In the genomic region with DNA sequence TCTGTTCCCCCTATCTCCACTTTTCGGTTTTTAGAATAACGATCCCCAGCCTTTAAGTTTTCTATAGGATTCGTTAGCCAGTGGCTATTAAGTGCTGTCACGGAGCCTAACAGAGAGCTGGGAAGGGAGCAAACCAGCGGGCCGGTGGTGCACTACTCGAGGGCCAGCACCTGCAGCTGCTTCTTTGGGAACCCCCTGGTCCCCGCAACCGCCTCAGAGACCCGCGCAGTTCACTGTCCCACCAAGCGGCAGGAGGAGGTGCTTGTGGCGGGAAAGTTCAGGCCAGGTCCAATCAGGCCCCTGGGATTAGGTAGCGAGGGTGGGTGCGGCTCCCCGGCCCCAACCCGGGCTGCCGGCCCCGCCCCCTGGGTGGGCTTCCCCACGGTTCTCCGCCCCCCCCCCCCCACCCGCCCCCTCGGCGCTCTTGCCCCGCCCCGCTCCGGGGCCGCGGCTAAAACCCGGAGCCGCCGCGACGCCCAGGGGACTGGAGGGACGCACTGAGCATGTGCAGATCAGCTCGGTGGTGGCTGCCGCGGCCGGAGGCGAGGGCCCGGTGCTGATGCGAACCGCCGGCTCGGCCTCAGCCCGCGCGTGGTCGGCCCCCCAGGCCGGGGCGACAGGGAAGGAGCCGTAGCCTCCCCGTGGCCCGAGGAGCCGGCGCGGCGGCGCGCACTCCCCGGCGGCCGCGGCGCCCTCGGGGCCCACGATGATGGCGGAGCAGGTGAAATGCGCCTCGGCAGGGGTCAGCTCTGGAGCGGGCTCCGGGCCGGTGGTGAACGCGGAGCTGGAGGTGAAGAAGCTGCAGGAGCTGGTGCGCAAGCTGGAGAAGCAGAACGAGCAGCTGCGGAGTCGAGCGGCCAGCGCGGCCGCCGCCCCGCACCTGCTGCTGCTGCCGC, we compare ENCODE assay signal across 8 cellular contexts. TPM values are rescaled to one million over a fixed set of nuclear protein-coding genes. Genes with fewer than 3 reads are reported as not detected.
DNase-seq lines count a peak whose midpoint lies in the region; ATAC-seq, FAIRE-seq and TF ChIP-seq lines count a peak whose summit lies in the region.

A gene (plus strand): TSS at position 480 of the 896 bp plus-strand sequence. CDS start 227 bp downstream, at position 707.

- H3K4me1 ChIP-seq in ascending aorta = peaks cover 0 to 8% of the 10 kb centered on the region in 2 donors

- TF ChIP-seq CTCF in ascending aorta (IDR thresholded peaks at IDR 0.05) = no peak

- peak within 1 kb of the TSS; percentile 74 to 80 for H3K27ac ChIP-seq in ascending aorta

- H3K27me3 ChIP-seq in ascending aorta = no peaks in the 10 kb centered on the region

- H3K36me3 ChIP-seq in ascending aorta = no peaks in the 10 kb centered on the region

- H3K9me3 ChIP-seq in ascending aorta = no peaks in the 10 kb centered on the region

- peak within 1 kb of the TSS; percentile 90 to 99 for H3K4me3 ChIP-seq in ascending aorta
- peak within 1 kb of the TSS; percentile 74 for H3K4me3 ChIP-seq in iPS-11a (ENCODE audit: low read depth, low read length)
- peak within 1 kb of the TSS; percentile 47 for H3K4me3 ChIP-seq in skeletal muscle cell (ENCODE audit: low read depth, low read length)

- peak; percentile 71 for DNase-seq in GM12892 (ENCODE audit: insufficient read length)
- peak; percentile 89 for DNase-seq in NCI-H1694 treated with DMSO at 0.1 percent for 48 hours (lab: John Stamatoyannopoulos, UW)
- peak; percentile 38 to 90 for DNase-seq in ascending aorta (ENCODE audit: low spot score in 2 of 2)
- DNase-seq in skeletal muscle cell (ENCODE audit: low read depth) = no peak
- DNase-seq in A172 (ENCODE audit: low spot score) = no peak

- peak; percentile 74; the same call in 1 of the 2 replicates for TF ChIP-seq POLR2A in GM12892 (IDR thresholded peaks at IDR 0.05; ENCODE audit: low read depth, low read length)

- FAIRE-seq in GM12892 (lab: Jason Lieb, UNC) = peak; percentile 96

- intact Hi-C loops in T-helper 2 cell treated with Interferon-gamma antibody and Interleukin-4, amounts not matched to agents 100 ng/mL and 5 ng/mL, for 36 hours (cut with micrococcal nuclease) = loop anchor here (1.0 to 10.0 kb wide), 8 partner anchors 54 to 1707 kb away; a partner anchor contains a TSS
- intact Hi-C loops in ascending aorta (cut with DNase I) = loop anchor here (5.0 to 10.0 kb wide), 3 partner anchors 310 to 957 kb away; a partner anchor contains a TSS

- peak; percentile 75 for ATAC-seq in HG02840 (IDR thresholded peaks at IDR 0.05; ENCODE audit: low FRiP score, unreplicated experiment)

RNA-seq across cellular contexts. Expression of the gene that starts here (rescaled TPM):
- 70.8 TPM for polyA plus RNA-seq in GM12892 (2012; ENCODE audit: missing spikeins)
- total RNA-seq in T-helper 2 cell treated with Interferon-gamma antibody and Interleukin-4, amounts not matched to agents 100 ng/mL and 5 ng/mL, for 36 hours = 34.2 and 37.3 TPM in 2 replicates
- total RNA-seq in ascending aorta = 7.1 TPM
- 0.03 TPM in 1 of 2 replicates, not detected in the other for total RNA-seq in A172 (2014; rRNA removed; shearing (Covaris generic))

Comparison
In these comparisons a context has a peak if more than half of its experiments do, and no peak if none do; other contexts are left out.
1. DNase-seq: peak in GM12892 (single experiment), NCI-H1694 treated with DMSO at 0.1 percent for 48 hours (single experiment) and ascending aorta (2 of 2); none in skeletal muscle cell (single experiment) and A172 (single experiment).
2. Peak in every context shown above with its lines, with median percentiles within 50 percentile points of each other: H3K4me3 ChIP-seq.